9 cellular contexts compared by ENCODE assay signal in the genomic region with DNA sequence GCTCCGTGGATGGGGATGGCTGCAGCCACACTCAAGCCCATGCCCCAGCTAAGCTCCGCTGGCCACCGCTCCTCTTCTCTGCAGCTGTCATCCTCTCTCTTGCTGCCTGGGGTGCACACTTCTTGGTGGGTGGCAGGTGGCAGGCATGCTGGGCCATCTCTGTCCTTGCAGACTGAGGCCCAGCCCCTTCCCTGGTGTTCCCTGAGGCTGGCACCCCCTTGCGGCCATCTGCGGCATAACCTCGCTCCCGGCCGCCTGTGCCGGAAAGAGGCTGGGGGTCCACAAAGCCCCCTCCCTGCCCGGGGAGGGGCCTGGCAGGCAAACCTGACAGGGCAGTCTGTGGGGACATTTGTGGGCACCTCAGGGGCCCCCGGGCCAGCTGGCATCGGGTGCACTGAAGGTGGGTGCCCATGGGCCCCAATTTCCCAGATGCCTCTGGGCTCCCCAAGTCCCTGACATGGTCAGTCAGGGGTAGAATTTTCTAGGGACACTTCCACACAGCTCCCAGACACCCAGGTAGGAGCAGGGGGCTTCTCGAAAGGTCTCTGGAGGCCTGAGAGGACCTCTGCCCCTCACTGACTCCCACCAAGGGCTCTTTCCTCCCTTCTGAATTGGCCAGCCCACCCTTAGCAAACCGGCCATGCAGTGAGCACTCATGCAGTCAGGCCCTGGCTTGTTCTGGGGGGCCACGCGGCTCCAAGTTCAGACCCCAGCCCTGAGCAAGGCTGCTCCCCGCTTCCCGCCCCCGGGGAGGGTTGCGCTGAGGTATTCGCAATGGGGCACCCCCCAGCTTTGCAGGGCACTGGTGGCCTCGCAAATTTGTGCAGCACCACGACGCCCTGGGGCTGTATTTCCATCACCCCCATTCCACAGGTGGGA. TPM values are rescaled to one million over a fixed set of nuclear protein-coding genes. Genes with fewer than 3 reads are reported as not detected.
DNase-seq lines count a peak whose midpoint lies in the region; ATAC-seq, FAIRE-seq and TF ChIP-seq lines count a peak whose summit lies in the region.
"Had no signal": no experiment of that assay in that cellular context is flagged by ENCODE, and none has a peak within 500 bp of the region (broad histone marks: within the 10 kb centered on the region; RNA-seq: fewer than 3 reads in every experiment).

No MANE protein-coding gene starts in this region.

- H4K20me1 ChIP-seq in osteoblast (ENCODE audit: insufficient read depth, low read length): no peaks in the 10 kb centered on the region

- H3K4me1 ChIP-seq in osteoblast (ENCODE audit: insufficient read depth, low read length): no peaks in the 10 kb centered on the region

- H3K9me3 Mint-ChIP-seq in effector memory CD8-positive, alpha-beta T cell: no peaks in the 10 kb centered on the region
- H3K9me3 Mint-ChIP-seq: T-helper 1 cell treated with Interleukin-12 subunit alpha and Interleukin-12 subunit beta and Interleukin-4 antibody, amounts not matched to agents 30 μg/mL and 1 μg/mL, for 36 hours had no signal

- no peak for FAIRE-seq in frontal cortex (lab: Jason Lieb, UNC)

- peak; percentile 45 for ATAC-seq in effector memory CD8-positive, alpha-beta T cell (replicated peaks)
- ATAC-seq in esophagus mucosa: no peak
- no peak for ATAC-seq in GM21447 (IDR thresholded peaks at IDR 0.05; ENCODE audit: unreplicated experiment)

- H3K27me3 Mint-ChIP-seq in effector memory CD8-positive, alpha-beta T cell: peaks cover 23 to 27% of the 10 kb centered on the region in 2 donors

- H3K27ac Mint-ChIP-seq in effector memory CD8-positive, alpha-beta T cell: no peak overlapping the region
- H3K27ac Mint-ChIP-seq: T-helper 1 cell treated with Interleukin-12 subunit alpha and Interleukin-12 subunit beta and Interleukin-4 antibody, amounts not matched to agents 30 μg/mL and 1 μg/mL, for 36 hours had no signal

- TF ChIP-seq CTCF in osteoblast (IDR thresholded peaks at IDR 0.05; ENCODE audit: extremely low read depth, low read depth, low read length): peak; percentile 76

- no peaks in the 10 kb centered on the region for H3K79me2 ChIP-seq in osteoblast (ENCODE audit: insufficient read depth, low read length)

- H3K36me3 Mint-ChIP-seq in effector memory CD8-positive, alpha-beta T cell (ENCODE audit: insufficient read depth): no peaks in the 10 kb centered on the region

- H2AFZ ChIP-seq in osteoblast (ENCODE audit: low read length): no peak overlapping the region

- no peaks in the 10 kb centered on the region for H3K36me3 ChIP-seq in osteoblast (ENCODE audit: insufficient read depth, low read length)

- DNase-seq in EH (ENCODE audit: low read depth): peak; percentile 37
- DNase-seq in Kasumi-1 (lab: John Stamatoyannopoulos, UW): peak; percentile 35 to 42
- DNase-seq in activated CD4-positive, alpha-beta T cell treated with anti-CD3 and anti-CD28 coated beads, Interleukin-2, amount 50 U/mL, for 1 hour: peak; percentile 49
- DNase-seq in effector memory CD8-positive, alpha-beta T cell: peak; percentile 51 to 55 (median 54)
- peak; percentile 98 for DNase-seq in osteoblast (ENCODE audit: insufficient read length, low spot score, missing footprints)
- DNase-seq in frontal cortex (ENCODE audit: low spot score in 2 of 2): no peak

- H3K9me3 ChIP-seq in osteoblast (ENCODE audit: low read depth, low read length): no peaks in the 10 kb centered on the region

- H3K4me2 ChIP-seq in osteoblast (ENCODE audit: insufficient read depth, low read length): no peak overlapping the region

- H3K27ac ChIP-seq in osteoblast (ENCODE audit: low read depth, low read length): no peak overlapping the region

- H3K27me3 ChIP-seq in osteoblast (ENCODE audit: insufficient read depth, low read length): peaks cover 6% of the 10 kb centered on the region

- peaks cover 17 to 22% of the 10 kb centered on the region in 2 donors for H3K4me1 Mint-ChIP-seq in effector memory CD8-positive, alpha-beta T cell (ENCODE audit: low read depth in 2 of 2)

- H3K4me3 ChIP-seq in osteoblast (ENCODE audit: insufficient read depth, low read length): no peak overlapping the region

- no peak overlapping the region for H3K4me3 Mint-ChIP-seq in effector memory CD8-positive, alpha-beta T cell
- H3K4me3 Mint-ChIP-seq: T-helper 1 cell treated with Interleukin-12 subunit alpha and Interleukin-12 subunit beta and Interleukin-4 antibody, amounts not matched to agents 30 μg/mL and 1 μg/mL, for 36 hours had no signal

RNA-seq across cellular contexts. Expression of a gene that starts 23.5 kb away (rescaled TPM):
- under 0.01 TPM in 1 of 2 replicates, not detected in the other for total RNA-seq in osteoblast
- 0.40 TPM for total RNA-seq in esophagus mucosa
- total RNA-seq in frontal cortex: 0.82 TPM

RNA-seq across cellular contexts. Expression of a gene that starts 34.1 kb away (rescaled TPM):
- total RNA-seq in osteoblast (not detected in 2 replicates), esophagus mucosa (not detected), frontal cortex (not detected)

RNA-seq across cellular contexts. Expression of a gene that starts 55.9 kb away (rescaled TPM):
- total RNA-seq in osteoblast: 53.9 and 68.8 TPM in 2 replicates
- total RNA-seq in esophagus mucosa: 1.6 TPM
- total RNA-seq in frontal cortex: 19.6 TPM

Comparison
In these comparisons a context has a peak if more than half of its experiments do, and no peak if none do; other contexts are left out.
1. DNase-seq: peak in EH (single experiment), Kasumi-1 (2 of 2), activated CD4-positive, alpha-beta T cell treated with anti-CD3 and anti-CD28 coated beads, Interleukin-2, amount 50 U/mL, for 1 hour (single experiment), effector memory CD8-positive, alpha-beta T cell (3 of 3) and osteoblast (single experiment); none in frontal cortex (0 of 2).